Comparison of ENCODE assay signal across 15 cellular contexts in the genomic region with DNA sequence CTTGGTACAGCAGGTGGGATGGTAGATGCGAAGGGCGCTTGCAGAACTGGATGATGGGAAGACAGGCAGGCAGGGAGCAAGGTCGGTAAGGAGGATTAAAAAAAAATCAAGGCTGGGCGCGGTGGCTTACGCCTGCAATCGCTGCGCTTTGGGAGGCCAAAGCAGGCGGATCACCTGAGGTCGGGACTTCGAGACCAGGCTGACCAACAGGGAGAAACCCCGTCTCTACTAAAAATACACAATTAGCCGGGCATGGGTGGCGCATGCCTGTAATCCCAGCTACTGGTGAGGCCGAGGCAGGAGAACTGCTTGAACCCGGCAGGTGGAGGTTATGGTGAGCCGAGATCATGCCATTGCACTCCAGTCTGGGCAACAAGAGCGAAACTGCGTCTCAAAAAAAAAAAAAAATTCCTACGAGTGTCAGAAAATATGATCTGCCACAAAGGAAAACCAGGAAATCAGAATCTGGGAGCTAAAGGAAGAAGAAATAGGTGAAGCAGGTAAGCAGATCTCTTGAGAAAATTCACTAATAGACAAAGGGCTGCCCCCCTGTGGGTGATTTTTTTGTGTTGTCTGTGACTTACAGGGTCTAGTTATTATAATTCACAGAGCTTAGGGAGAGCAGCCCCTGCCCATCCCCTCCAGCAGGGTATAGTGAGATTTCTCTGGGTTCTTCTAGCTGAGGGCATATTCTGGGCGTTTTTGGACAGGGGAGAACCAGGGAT. TPM values are rescaled to one million over a fixed set of nuclear protein-coding genes. Genes with fewer than 3 reads are reported as not detected.
DNase-seq lines count a peak whose midpoint lies in the region; ATAC-seq and TF ChIP-seq lines count a peak whose summit lies in the region.
"Had no signal": no experiment of that assay in that cellular context is flagged by ENCODE, and none has a peak within 500 bp of the region (broad histone marks: within the 10 kb centered on the region; RNA-seq: fewer than 3 reads in every experiment).

No MANE protein-coding gene starts in this region.

- ATAC-seq in esophagus mucosa (no peak), upper lobe of left lung (ENCODE audit: low FRiP score in 2 of 2) (no peak)

- H3K36me3 ChIP-seq in OCI-LY7 (ENCODE audit: insufficient read depth, low read length) (peaks cover 3% of the 10 kb centered on the region), upper lobe of left lung (peaks cover 0 to 5% (median 3%) of the 10 kb centered on the region in 4 donors)

- POLR2A ChIA-PET in activated CD4-positive, alpha-beta T cell treated with anti-CD3 and anti-CD28 coated beads, Interleukin-2, amount 10 ng/mL, durations not matched to agents 7 days and 5 days (lab: Charles Lee), result no interaction called here
- POLR2A ChIA-PET in OCI-LY7 (lab: Charles Lee), result interaction anchor here (0.6 to 2.0 kb wide), 7 partner anchors 12 to 231 kb away, joined by 3 to 11 read pairs (median 4); a partner anchor contains a TSS

- H3K27ac Mint-ChIP-seq in activated CD4-positive, alpha-beta T cell treated with anti-CD3 and anti-CD28 coated beads, Interleukin-2, amount 10 ng/mL, durations not matched to agents 7 days and 5 days, result peak overlapping the region; percentile 60
- peak overlapping the region; percentile 23 for H3K27ac Mint-ChIP-seq in chondrocyte (ENCODE audit: unreplicated experiment)

- BruUV-seq in OCI-LY7 (replicated peaks; lab: Mats Ljungman, UMichigan), result no TSS peak

- no peak for TF ChIP-seq POLR2A in upper lobe of left lung (IDR thresholded peaks at IDR 0.05)

- no peak overlapping the region for H3K27ac ChIP-seq in OCI-LY7 (ENCODE audit: low read depth, low read length, poor library complexity, severe bottlenecking)
- H3K27ac ChIP-seq in upper lobe of left lung, result no peak overlapping the region
- H3K27ac ChIP-seq: SK-N-MC had no signal

- no peak overlapping the region for H3K4me3 Mint-ChIP-seq in activated CD4-positive, alpha-beta T cell treated with anti-CD3 and anti-CD28 coated beads, Interleukin-2, amount 10 ng/mL, durations not matched to agents 7 days and 5 days
- no peak overlapping the region for H3K4me3 Mint-ChIP-seq in chondrocyte (ENCODE audit: unreplicated experiment)

- WGBS in upper lobe of left lung, 2 donors, result 92 to 95% methylated on average over 21 of the region's 21 CpGs

- H3K9me3 Mint-ChIP-seq in activated CD4-positive, alpha-beta T cell treated with anti-CD3 and anti-CD28 coated beads, Interleukin-2, amount 10 ng/mL, durations not matched to agents 7 days and 5 days, result peaks cover 6% of the 10 kb centered on the region
- no peaks in the 10 kb centered on the region for H3K9me3 Mint-ChIP-seq in chondrocyte (ENCODE audit: low read depth)

- no peaks in the 10 kb centered on the region for H3K27me3 Mint-ChIP-seq in activated CD4-positive, alpha-beta T cell treated with anti-CD3 and anti-CD28 coated beads, Interleukin-2, amount 10 ng/mL, durations not matched to agents 7 days and 5 days
- H3K27me3 Mint-ChIP-seq in chondrocyte (ENCODE audit: low read depth), result no peaks in the 10 kb centered on the region

- H3K9me2 ChIP-seq in OCI-LY7 (ENCODE audit: insufficient read depth, low read length), result no peaks in the 10 kb centered on the region

- H3K4me3 ChIP-seq in OCI-LY7 (ENCODE audit: low read depth, low read length, poor library complexity, severe bottlenecking), result no peak overlapping the region
- H3K4me3 ChIP-seq in foreskin fibroblast (ENCODE audit: low read depth in 1 of 2, low read length in 2 of 2), result no peak overlapping the region
- no peak overlapping the region for H3K4me3 ChIP-seq in upper lobe of left lung
- H3K4me3 ChIP-seq: hepatocyte, left ventricle myocardium inferior, SK-N-MC, skin epidermis, suprapubic skin had no signal

- no peaks in the 10 kb centered on the region for H4K20me1 ChIP-seq in OCI-LY7 (ENCODE audit: insufficient read depth, low read length)

- DNase-seq in activated CD4-positive, alpha-beta T cell treated with anti-CD3 and anti-CD28 coated beads, Interleukin-2, amount 10 ng/mL, durations not matched to agents 7 days and 5 days, result no peak
- DNase-seq in activated CD4-positive, alpha-beta T cell treated with anti-CD3 and anti-CD28 coated beads for 48 hours, result no peak
- DNase-seq in OCI-LY7 (ENCODE audit: low spot score) (peak; percentile 56), chondrocyte (ENCODE audit: low spot score) (no peak), posterior vena cava (ENCODE audit: low spot score) (peak; percentile 68), foreskin fibroblast (no peak), upper lobe of left lung (no peak)
- DNase-seq: ACHN, left ventricle myocardium inferior, occipital lobe had no signal

- no peaks in the 10 kb centered on the region for H3K27me3 ChIP-seq in upper lobe of left lung
- H3K27me3 ChIP-seq: hepatocyte, suprapubic skin had no signal

- no peak overlapping the region for H2AFZ ChIP-seq in OCI-LY7 (ENCODE audit: low read length)
- H2AFZ ChIP-seq: hepatocyte had no signal

- H3K4me1 ChIP-seq in OCI-LY7 (ENCODE audit: insufficient read depth, low read length, poor library complexity, severe bottlenecking) (peaks cover 25% of the 10 kb centered on the region), upper lobe of left lung (peaks cover 15 to 26% (median 22%) of the 10 kb centered on the region in 4 donors)

- H3K9me3 ChIP-seq in OCI-LY7 (ENCODE audit: low read length) (no peaks in the 10 kb centered on the region), upper lobe of left lung (no peaks in the 10 kb centered on the region)
- H3K9me3 ChIP-seq: left ventricle myocardium inferior, suprapubic skin had no signal

- no peak overlapping the region for H3K4me2 ChIP-seq in OCI-LY7 (ENCODE audit: low read length)
- H3K4me2 ChIP-seq: hepatocyte had no signal

- TF ChIP-seq CTCF in OCI-LY7 (conservative IDR thresholded peaks at IDR 0.05; ENCODE audit: low read length) (peak; percentile 62), chondrocyte (IDR thresholded peaks at IDR 0.05) (peak; percentile 15), foreskin fibroblast (IDR thresholded peaks at IDR 0.05; ENCODE audit: low read depth, low read length) (no peak), upper lobe of left lung (IDR thresholded peaks at IDR 0.05) (no peak)

- H3K79me2 ChIP-seq in OCI-LY7 (ENCODE audit: insufficient read depth, low read depth, low read length), result peaks cover 5% of the 10 kb centered on the region; the same call in 1 of the 2 replicates
- H3K79me2 ChIP-seq: hepatocyte had no signal

- TF ChIP-seq EP300 in upper lobe of left lung (IDR thresholded peaks at IDR 0.05), result no peak

- CTCF ChIA-PET in activated CD4-positive, alpha-beta T cell treated with anti-CD3 and anti-CD28 coated beads, Interleukin-2, amount 10 ng/mL, durations not matched to agents 7 days and 5 days (lab: Charles Lee), result interaction anchor here (1.0 to 3.8 kb wide), 6 partner anchors 57 to 253 kb away, joined by 3 to 29 read pairs (median 4); a partner anchor contains a TSS
- CTCF ChIA-PET in OCI-LY7 (lab: Charles Lee; ENCODE audit: unreplicated experiment), result no interaction called here

- peaks cover 69% of the 10 kb centered on the region for H3K4me1 Mint-ChIP-seq in activated CD4-positive, alpha-beta T cell treated with anti-CD3 and anti-CD28 coated beads, Interleukin-2, amount 10 ng/mL, durations not matched to agents 7 days and 5 days
- peaks cover 26% of the 10 kb centered on the region for H3K4me1 Mint-ChIP-seq in chondrocyte (ENCODE audit: low read depth)

- intact Hi-C loops in OCI-LY7 (cut with micrococcal nuclease; ENCODE audit: unreplicated experiment) (loop anchor here (5.0 kb wide), 1 partner anchor 103 kb away; a partner anchor contains a TSS), posterior vena cava (cut with DNase I) (loop anchor here (2.0 to 5.0 kb wide), 2 partner anchors 232 to 234 kb away; no protein-coding TSS in a partner anchor)

- H3K36me3 Mint-ChIP-seq in activated CD4-positive, alpha-beta T cell treated with anti-CD3 and anti-CD28 coated beads, Interleukin-2, amount 10 ng/mL, durations not matched to agents 7 days and 5 days (ENCODE audit: low read depth), result peaks cover 15% of the 10 kb centered on the region
- peaks cover 5% of the 10 kb centered on the region for H3K36me3 Mint-ChIP-seq in chondrocyte (ENCODE audit: low read depth)

RNA-seq across cellular contexts. Expression of a gene that starts 46.2 kb away (rescaled TPM):
- 10 to 100 TPM; 26.0 to 27.9 TPM for total RNA-seq in activated CD4-positive, alpha-beta T cell treated with anti-CD3 and anti-CD28 coated beads, Interleukin-2, amount 10 ng/mL, durations not matched to agents 7 days and 5 days
- 24.5 and 26.8 TPM in 2 replicates for total RNA-seq in OCI-LY7 (2014; rRNA removed; shearing (Covaris generic))
- total RNA-seq in OCI-LY7 (2022) (19.0 and 21.3 TPM in 2 replicates), chondrocyte (14.3 to 24.8 TPM (median 14.7 TPM) in 3 replicates), posterior vena cava (10 to 100 TPM; 13.1 to 17.8 TPM), esophagus mucosa (4.9 TPM), upper lobe of left lung (10 to 100 TPM in 4 of 6 donors, 1 to 10 TPM in 2; 7.8 to 15.0 (median 12.4) TPM)

RNA-seq across cellular contexts. Expression of a gene that starts 57.3 kb away (rescaled TPM):
- total RNA-seq in activated CD4-positive, alpha-beta T cell treated with anti-CD3 and anti-CD28 coated beads, Interleukin-2, amount 10 ng/mL, durations not matched to agents 7 days and 5 days, result 100 to 1,000 TPM; 527 to 544 TPM
- 54.8 and 58.2 TPM in 2 replicates for total RNA-seq in OCI-LY7 (2014; rRNA removed; shearing (Covaris generic))
- total RNA-seq in OCI-LY7 (2022) (393 and 423 TPM in 2 replicates), chondrocyte (220 to 240 TPM (median 221 TPM) in 3 replicates), posterior vena cava (100 to 1,000 TPM; 238 to 269 TPM), esophagus mucosa (214 TPM), upper lobe of left lung (100 to 1,000 TPM; 126 to 384 (median 236) TPM)

Comparison
In these comparisons a context has a peak if more than half of its experiments do, and no peak if none do; other contexts are left out.
1. DNase-seq: peak in OCI-LY7 (single experiment) and posterior vena cava (single experiment); none in activated CD4-positive, alpha-beta T cell treated with anti-CD3 and anti-CD28 coated beads, Interleukin-2, amount 10 ng/mL, durations not matched to agents 7 days and 5 days (single experiment), activated CD4-positive, alpha-beta T cell treated with anti-CD3 and anti-CD28 coated beads for 48 hours (single experiment), chondrocyte (single experiment), foreskin fibroblast (0 of 2) and upper lobe of left lung (0 of 2).
2. CTCF ChIP-seq: peak in OCI-LY7 (single experiment) and chondrocyte (single experiment); none in foreskin fibroblast (single experiment) and upper lobe of left lung (0 of 6).